Comparison of ENCODE assay signal across 19 cellular contexts in the genomic region with DNA sequence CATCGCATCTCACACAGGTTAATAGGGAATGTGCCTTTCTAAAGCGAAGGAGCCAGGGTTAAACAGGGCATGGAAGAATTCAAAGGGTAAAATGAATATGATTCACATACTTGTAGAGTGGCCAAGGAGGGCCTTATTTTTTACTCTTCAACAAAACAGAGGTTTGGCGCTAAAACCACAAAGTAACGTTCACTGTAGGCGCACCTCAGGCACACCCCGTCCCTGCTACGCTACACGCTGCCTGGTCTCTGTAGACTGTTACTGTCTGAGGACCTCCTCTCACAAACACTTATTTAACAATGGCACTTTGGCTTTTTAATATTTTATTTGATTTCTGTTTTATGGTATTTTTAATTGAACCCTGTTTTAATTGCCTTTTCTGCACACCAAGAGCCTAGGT.
DNase-seq lines count a peak whose midpoint lies in the region; ATAC-seq, FAIRE-seq and TF ChIP-seq lines count a peak whose summit lies in the region.
"Had no signal": no experiment of that assay in that cellular context is flagged by ENCODE, and none has a peak within 500 bp of the region (broad histone marks: within the 10 kb centered on the region; RNA-seq: fewer than 3 reads in every experiment).

No MANE protein-coding gene starts in this region.

- H3K4me3 ChIP-seq in DND-41 (ENCODE audit: low read depth in 1 of 2, low read length in 2 of 2), result no peak overlapping the region
- no peak overlapping the region for H3K4me3 ChIP-seq in astrocyte (ENCODE audit: insufficient read depth, low read depth, low read length)
- H3K4me3 ChIP-seq in tibial artery, result no peak overlapping the region
- H3K4me3 ChIP-seq in Caco-2 (ENCODE audit: low read depth, low read length), result no peak overlapping the region
- H3K4me3 ChIP-seq: A549 had no signal

- no peak overlapping the region for H3K9ac ChIP-seq in DND-41 (ENCODE audit: low read depth, low read length)
- H3K9ac ChIP-seq in astrocyte (ENCODE audit: low read length), result no peak overlapping the region

- TF ChIP-seq CTCF in DND-41 (IDR thresholded peaks at IDR 0.05; ENCODE audit: borderline replicate concordance, extremely low read depth, low read length, poor library complexity, severe bottlenecking) (no peak), astrocyte (IDR thresholded peaks at IDR 0.05; ENCODE audit: insufficient read depth, low read depth, low read length) (no peak), natural killer cell (IDR thresholded peaks at IDR 0.05) (no peak), tibial artery (IDR thresholded peaks at IDR 0.05) (no peak), Caco-2 (IDR thresholded peaks at IDR 0.05; ENCODE audit: insufficient read depth in 1 of 2, low read depth in 1 of 2, low read length in 1 of 2, severe bottlenecking in 1 of 2, unreplicated experiment in 1 of 2) (no peak)

- H2AFZ ChIP-seq in DND-41 (ENCODE audit: low read depth, low read length) (no peak overlapping the region), astrocyte (ENCODE audit: low read depth, low read length) (no peak overlapping the region)

- H3K36me3 ChIP-seq in DND-41 (ENCODE audit: insufficient read depth, low read length) (no peaks in the 10 kb centered on the region), astrocyte (ENCODE audit: insufficient read depth, low read length) (no peaks in the 10 kb centered on the region), tibial artery (no peaks in the 10 kb centered on the region), Caco-2 (ENCODE audit: control insufficient read depth, insufficient read depth, low read length) (no peaks in the 10 kb centered on the region)

- peak; percentile 76 for ATAC-seq in DND-41 (ENCODE audit: insufficient read depth, low read depth)
- peak; percentile 87 to 94 (median 89) for ATAC-seq in natural killer cell
- no peak for ATAC-seq in GM21786 (IDR thresholded peaks at IDR 0.05; ENCODE audit: unreplicated experiment)
- ATAC-seq: A549, Panc1, Right ventricle myocardium inferior had no signal

- no peak overlapping the region for H3K4me3 Mint-ChIP-seq in activated T-cell treated with anti-CD3 and anti-CD28 coated beads, Interleukin-2, amount 50 U/mL, for 24 hours
- H3K4me3 Mint-ChIP-seq in astrocyte (ENCODE audit: unreplicated experiment), result no peak overlapping the region
- peak overlapping the region; percentile 65 for H3K4me3 Mint-ChIP-seq in natural killer cell
- H3K4me3 Mint-ChIP-seq in Caco-2 (ENCODE audit: unreplicated experiment), result no peak overlapping the region
- H3K4me3 Mint-ChIP-seq: H9 had no signal

- no TSS peak for BruUV-seq in Caco-2 (replicated peaks; lab: Mats Ljungman, UMichigan)

- H3K4me2 ChIP-seq in DND-41 (ENCODE audit: insufficient read depth, low read length) (no peak overlapping the region), astrocyte (ENCODE audit: low read length) (no peak overlapping the region)
- H3K4me2 ChIP-seq: A549 had no signal

- peaks cover 9% of the 10 kb centered on the region for H3K4me1 Mint-ChIP-seq in activated T-cell treated with anti-CD3 and anti-CD28 coated beads, Interleukin-2, amount 50 U/mL, for 24 hours (ENCODE audit: low read depth)
- H3K4me1 Mint-ChIP-seq in astrocyte (ENCODE audit: low read depth, unreplicated experiment) (peaks cover 6% of the 10 kb centered on the region), natural killer cell (peaks cover 35 to 41% of the 10 kb centered on the region in 2 donors), Caco-2 (ENCODE audit: low read depth, unreplicated experiment) (peaks cover 12% of the 10 kb centered on the region)

- H3K27me3 Mint-ChIP-seq in activated T-cell treated with anti-CD3 and anti-CD28 coated beads, Interleukin-2, amount 50 U/mL, for 24 hours, result no peaks in the 10 kb centered on the region
- H3K27me3 Mint-ChIP-seq in astrocyte (ENCODE audit: low read depth, unreplicated experiment) (no peaks in the 10 kb centered on the region), natural killer cell (ENCODE audit: low read depth in 2 of 2) (no peaks in the 10 kb centered on the region), Caco-2 (ENCODE audit: insufficient read depth, unreplicated experiment) (no peaks in the 10 kb centered on the region)

- peak; percentile 28 for DNase-seq in activated T-cell treated with anti-CD3 and anti-CD28 coated beads, Interleukin-2, amount 50 U/mL, for 1 hour
- no peak for DNase-seq in activated T-cell treated with anti-CD3 and anti-CD28 coated beads, Interleukin-2, amount 50 U/mL, for 24 hours
- DNase-seq in DND-41, result peak; percentile 25
- DNase-seq in astrocyte (ENCODE audit: low read depth), result no peak
- peak; percentile 43 for DNase-seq in natural killer cell
- no peak for DNase-seq in tibial artery
- DNase-seq in Caco-2, result no peak
- DNase-seq: H9, KG1, NCI-H1105, NCI-H187, NCI-H510A, NCI-H82 had no signal

- H4K20me1 ChIP-seq in DND-41 (ENCODE audit: insufficient read depth, low read length) (no peaks in the 10 kb centered on the region), astrocyte (ENCODE audit: insufficient read depth, low read length) (no peaks in the 10 kb centered on the region)

- H3K4me1 ChIP-seq in DND-41 (ENCODE audit: insufficient read depth, low read length) (no peaks in the 10 kb centered on the region), astrocyte (ENCODE audit: insufficient read depth, low read length) (no peaks in the 10 kb centered on the region), tibial artery (peaks cover 0 to 15% (median 6%) of the 10 kb centered on the region in 4 donors), Caco-2 (no peaks in the 10 kb centered on the region)
- H3K4me1 ChIP-seq: A549 had no signal

- no peaks in the 10 kb centered on the region for H3K9me3 ChIP-seq in DND-41 (ENCODE audit: insufficient read depth, low read length, severe bottlenecking)
- no peaks in the 10 kb centered on the region for H3K9me3 ChIP-seq in astrocyte (ENCODE audit: insufficient read depth, low read depth, low read length)
- H3K9me3 ChIP-seq in tibial artery, result no peaks in the 10 kb centered on the region
- H3K9me3 ChIP-seq in Caco-2, result no peaks in the 10 kb centered on the region
- H3K9me3 ChIP-seq: A549 had no signal

- CTCF ChIA-PET in Caco-2 (lab: Charles Lee), result no interaction called here

- POLR2A ChIA-PET in Caco-2 (lab: Charles Lee), result no interaction called here

- intact Hi-C loops in natural killer cell (cut with micrococcal nuclease), result loop anchor here (1.0 to 2.0 kb wide), 2 partner anchors 10 to 21 kb away; no protein-coding TSS in a partner anchor
- intact Hi-C loops in tibial artery (cut with DNase I; ENCODE audit: low total_unique reads), result no loop called here
- intact Hi-C loops in Caco-2 (cut with micrococcal nuclease; ENCODE audit: unreplicated experiment), result no loop called here

- H3K27ac ChIP-seq in DND-41 (ENCODE audit: low read length) (no peak overlapping the region), astrocyte (ENCODE audit: low read depth, low read length) (no peak overlapping the region), tibial artery (no peak overlapping the region)
- H3K27ac ChIP-seq: A549, C4-2B had no signal

- H3K79me2 ChIP-seq in DND-41 (ENCODE audit: insufficient read depth, low read length) (no peaks in the 10 kb centered on the region), astrocyte (ENCODE audit: insufficient read depth, low read length) (no peaks in the 10 kb centered on the region)

- H3K27me3 ChIP-seq in DND-41 (ENCODE audit: insufficient read depth, low read length, poor library complexity), result no peaks in the 10 kb centered on the region
- H3K27me3 ChIP-seq in astrocyte (ENCODE audit: insufficient read depth, low read length), result no peaks in the 10 kb centered on the region
- no peaks in the 10 kb centered on the region for H3K27me3 ChIP-seq in tibial artery
- no peaks in the 10 kb centered on the region for H3K27me3 ChIP-seq in Caco-2 (replicated peaks; ENCODE audit: control insufficient read depth, insufficient read depth, low read length)

- no peaks in the 10 kb centered on the region for H3K9me3 Mint-ChIP-seq in activated T-cell treated with anti-CD3 and anti-CD28 coated beads, Interleukin-2, amount 50 U/mL, for 24 hours
- H3K9me3 Mint-ChIP-seq in astrocyte (ENCODE audit: unreplicated experiment), result no peaks in the 10 kb centered on the region
- no peaks in the 10 kb centered on the region for H3K9me3 Mint-ChIP-seq in natural killer cell
- H3K9me3 Mint-ChIP-seq in Caco-2 (ENCODE audit: unreplicated experiment), result no peaks in the 10 kb centered on the region
- H3K9me3 Mint-ChIP-seq: H9 had no signal

- H3K36me3 Mint-ChIP-seq in activated T-cell treated with anti-CD3 and anti-CD28 coated beads, Interleukin-2, amount 50 U/mL, for 24 hours (ENCODE audit: low read depth), result no peaks in the 10 kb centered on the region
- peaks cover 3% of the 10 kb centered on the region for H3K36me3 Mint-ChIP-seq in astrocyte (ENCODE audit: low read depth, unreplicated experiment)
- no peaks in the 10 kb centered on the region for H3K36me3 Mint-ChIP-seq in natural killer cell
- H3K36me3 Mint-ChIP-seq in Caco-2 (ENCODE audit: insufficient read depth, unreplicated experiment), result no peaks in the 10 kb centered on the region

- no peak overlapping the region for H3K27ac Mint-ChIP-seq in activated T-cell treated with anti-CD3 and anti-CD28 coated beads, Interleukin-2, amount 50 U/mL, for 24 hours
- H3K27ac Mint-ChIP-seq in astrocyte (ENCODE audit: unreplicated experiment), result peak overlapping the region; percentile 53
- peak overlapping the region; percentile 68 to 78 for H3K27ac Mint-ChIP-seq in natural killer cell
- no peak overlapping the region for H3K27ac Mint-ChIP-seq in Caco-2 (ENCODE audit: unreplicated experiment)
- H3K27ac Mint-ChIP-seq: H9 had no signal

- no peak for FAIRE-seq in astrocyte (lab: Jason Lieb, UNC)
- FAIRE-seq: A549, D721Med had no signal

Comparison
In these comparisons a context has a peak if more than half of its experiments do, and no peak if none do; other contexts are left out.
1. DNase-seq: peak in activated T-cell treated with anti-CD3 and anti-CD28 coated beads, Interleukin-2, amount 50 U/mL, for 1 hour (single experiment), DND-41 (single experiment) and natural killer cell (single experiment); none in activated T-cell treated with anti-CD3 and anti-CD28 coated beads, Interleukin-2, amount 50 U/mL, for 24 hours (single experiment), astrocyte (single experiment), tibial artery (0 of 2) and Caco-2 (0 of 2).
2. H3K27ac Mint-ChIP-seq: peak in astrocyte (single experiment) and natural killer cell (2 of 2); none in activated T-cell treated with anti-CD3 and anti-CD28 coated beads, Interleukin-2, amount 50 U/mL, for 24 hours (single experiment) and Caco-2 (single experiment).